In the genomic region with DNA sequence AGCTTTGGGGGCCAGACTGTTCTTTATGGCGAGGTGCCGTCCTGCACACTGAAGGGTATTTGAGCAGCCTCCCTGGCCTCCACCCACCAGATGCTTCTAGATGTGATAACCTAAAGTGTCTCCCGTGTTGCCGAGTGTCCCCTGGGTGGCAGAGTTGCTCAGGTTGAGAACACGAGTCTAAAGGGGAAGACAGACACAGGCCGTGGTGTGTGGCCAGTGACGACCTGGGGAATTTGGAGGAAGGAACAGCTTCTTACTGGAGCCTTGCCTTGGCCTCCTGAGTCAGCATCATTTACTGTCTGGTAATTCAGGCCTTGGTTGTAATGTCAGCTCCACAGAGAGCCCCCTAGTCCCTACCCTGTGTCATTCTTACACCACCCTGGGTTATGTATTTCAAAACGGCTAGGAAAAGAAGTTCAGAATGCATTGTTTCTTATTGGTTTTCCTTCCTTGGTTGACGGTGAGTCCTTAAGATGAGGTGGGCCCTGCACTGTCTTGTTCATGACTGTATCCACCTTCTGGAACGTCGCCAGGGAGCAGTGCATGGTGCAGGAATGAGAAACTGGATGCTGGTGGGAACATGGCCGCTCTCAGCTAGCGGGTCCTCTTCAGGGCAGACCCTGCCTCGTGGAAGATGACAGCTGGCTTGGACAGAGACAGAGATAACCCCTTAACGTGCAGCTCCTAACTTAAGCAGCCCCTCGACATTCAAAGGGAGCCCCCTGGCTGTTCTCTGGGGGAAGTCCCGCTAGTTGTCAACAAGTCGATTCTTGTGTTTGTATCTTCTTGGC, we compare ENCODE assay signal across 12 cellular contexts. TPM values are rescaled to one million over a fixed set of nuclear protein-coding genes. Genes with fewer than 3 reads are reported as not detected.
DNase-seq lines count a peak whose midpoint lies in the region; ATAC-seq, FAIRE-seq and TF ChIP-seq lines count a peak whose summit lies in the region.
"Had no signal": no experiment of that assay in that cellular context is flagged by ENCODE, and none has a peak within 500 bp of the region (broad histone marks: within the 10 kb centered on the region; RNA-seq: fewer than 3 reads in every experiment).

No MANE protein-coding gene starts in this region.

- H3K79me2 ChIP-seq in K562 (ENCODE audit: control insufficient read depth, insufficient read depth, low read length): peaks cover 4% of the 10 kb centered on the region; the same call in 2 of the 3 replicates

- H3K4me2 ChIP-seq in K562 (ENCODE audit: insufficient read depth, low read length): no peak overlapping the region
- H3K4me2 ChIP-seq: smooth muscle cell had no signal

- in situ Hi-C loops in K562 (cut with MboI): no loop called here

- H3K27me3 ChIP-seq in GM06990 (replicated peaks; ENCODE audit: control insufficient read depth, insufficient read depth, low read length) (no peaks in the 10 kb centered on the region), K562 (ENCODE audit: control insufficient read depth in 2 of 2, insufficient read depth in 2 of 2, low read length in 2 of 2) (no peaks in the 10 kb centered on the region)

- no TSS peak for BruUV-seq in K562 (replicated peaks; lab: Mats Ljungman, UMichigan)

- peak; percentile 43 for DNase-seq in GM06990 (ENCODE audit: extremely low read depth, insufficient read length)
- DNase-seq in K562 (ENCODE audit: extremely low read depth in 1 of 4, low spot score in 3 of 4): peak in 2 of 4 experiments; percentile 48 to 72
- peak; percentile 35 to 36 for DNase-seq in memory B cell (ENCODE audit: low spot score in 2 of 2)
- DNase-seq in caudate nucleus (lab: John Stamatoyannopoulos, UW): no peak
- no peak for DNase-seq in HPDE6-E6E7 (ENCODE audit: extremely low spot score)
- DNase-seq in NCI-H2029 (lab: John Stamatoyannopoulos, UW): no peak
- DNase-seq: activated naive CD4-positive, alpha-beta T cell treated with anti-CD3 and anti-CD28 coated beads, Interleukin-2, amount 50 U/mL, for 16 hours; SHP77 treated with DMSO at 0.1 percent for 48 hours had no signal

- no peaks in the 10 kb centered on the region for H3K9me3 ChIP-seq in K562 (replicated peaks; ENCODE audit: control insufficient read depth, insufficient read depth, low read depth, low read length)

- peak; percentile 72 for ATAC-seq in HG03108 (IDR thresholded peaks at IDR 0.05; ENCODE audit: unreplicated experiment)
- peak; percentile 95 for ATAC-seq in K562
- ATAC-seq in memory B cell (ENCODE audit: low read depth): peak; percentile 77
- no peak for ATAC-seq in GM18867 (IDR thresholded peaks at IDR 0.05; ENCODE audit: unreplicated experiment)

- H3K36me3 ChIP-seq in GM06990 (ENCODE audit: control insufficient read depth, insufficient read depth, low read length) (peaks cover 18% of the 10 kb centered on the region), K562 (ENCODE audit: control insufficient read depth, insufficient read depth, low read length) (peaks cover 79% of the 10 kb centered on the region)

- no peaks in the 10 kb centered on the region for H3K27me3 Mint-ChIP-seq in memory B cell

- H3K27ac Mint-ChIP-seq in memory B cell: peak overlapping the region; percentile 58

- H3K4me1 Mint-ChIP-seq in memory B cell: peaks cover 32% of the 10 kb centered on the region

- H3K4me3 Mint-ChIP-seq in memory B cell: no peak overlapping the region

- TF ChIP-seq CTCF in GM06990 (IDR thresholded peaks at IDR 0.05; ENCODE audit: insufficient read depth, low read length, poor library complexity, severe bottlenecking): no peak
- TF ChIP-seq CTCF in K562 (IDR thresholded peaks at IDR 0.05 in 2 of 3, conservative IDR thresholded peaks at IDR 0.05 in 1 of 3; ENCODE audit: insufficient read depth in 2 of 3, low read depth in 1 of 3, low read length in 3 of 3): peak; percentile 41 to 60 (median 57); a peak in 5 of 6 replicates

- no peak for TF ChIP-seq EP300 in K562 (IDR thresholded peaks at IDR 0.05; ENCODE audit: low read length)

- H3K36me3 Mint-ChIP-seq in memory B cell: peaks cover 26% of the 10 kb centered on the region

- H3K27ac ChIP-seq in K562 (ENCODE audit: extremely low read depth, low read depth, low read length): no peak overlapping the region
- no peak overlapping the region for H3K27ac ChIP-seq in caudate nucleus (ENCODE audit: low read depth, low read length)
- H3K27ac ChIP-seq: HL-60 had no signal

- TF ChIP-seq POLR2A in K562 (conservative IDR thresholded peaks at IDR 0.05): no peak

- peak overlapping the region in 1 of 2 experiments; percentile 67; a peak in 1 of 4 replicates for H3K9ac ChIP-seq in K562 (ENCODE audit: insufficient read depth in 1 of 2, low read depth in 2 of 2, low read length in 2 of 2)

- WGBS in K562 (ENCODE audit: insufficient coverage, low coverage, missing lambda C conversion rate): 68% methylated on average over 18 of the region's 18 CpGs

- peaks cover 0 to 3% of the 10 kb centered on the region in 2 experiments; a peak in 2 of 5 replicates for H3K4me1 ChIP-seq in K562 (replicated peaks in 1 of 2; ENCODE audit: control insufficient read depth in 2 of 2, insufficient read depth in 2 of 2, low read length in 2 of 2)

- CTCF ChIA-PET in K562 (lab: Yijun Ruan, JAX; ENCODE audit: low intra/inter-chr PET ratio): interaction anchor here (0.6 kb wide), 1 partner anchor 63 kb away, joined by 3 read pairs; no protein-coding TSS in a partner anchor

- H3K4me3 ChIP-seq in GM06990 (replicated peaks; ENCODE audit: low read depth, low read length): no peak overlapping the region
- no peak overlapping the region for H3K4me3 ChIP-seq in K562
- H3K4me3 ChIP-seq: smooth muscle cell had no signal

- POLR2A ChIA-PET in K562 (lab: Yijun Ruan, JAX): interaction anchor here (0.5 to 0.7 kb wide), 2 partner anchors 14 to 20 kb away, joined by 3 to 4 read pairs; no protein-coding TSS in a partner anchor

- H3K9me1 ChIP-seq in K562 (ENCODE audit: control insufficient read depth, insufficient read depth, low read length): peaks cover 15% of the 10 kb centered on the region

- H2AFZ ChIP-seq in K562 (ENCODE audit: low read depth, low read length): no peak overlapping the region

- H3K9me3 Mint-ChIP-seq in memory B cell: no peaks in the 10 kb centered on the region

- intact Hi-C loops in K562 (cut with micrococcal nuclease): loop anchor here (1.0 kb wide), 1 partner anchor 63 kb away; no protein-coding TSS in a partner anchor

- peak; percentile 84 for FAIRE-seq in K562 (lab: Jason Lieb, UNC)

- 0 out of 2 replicates have a peak, but pooled peaks cover 3% of the 10 kb centered on the region for H4K20me1 ChIP-seq in K562 (replicated peaks; ENCODE audit: control insufficient read depth, insufficient read depth, low read length)

- peak in 1 of 2 experiments; percentile 62; a peak in 2 of 4 replicates for TF ChIP-seq RAD21 in K562 (CRISPR knock-in tag; conservative IDR thresholded peaks at IDR 0.05 in 1 of 2, IDR thresholded peaks at IDR 0.05 in 1 of 2)

TF ChIP-seq in K562, 482 proteins besides CTCF, POLR2A, EP300 and RAD21 (continues in another document):
- TF ChIP-seq, protein P1, sequence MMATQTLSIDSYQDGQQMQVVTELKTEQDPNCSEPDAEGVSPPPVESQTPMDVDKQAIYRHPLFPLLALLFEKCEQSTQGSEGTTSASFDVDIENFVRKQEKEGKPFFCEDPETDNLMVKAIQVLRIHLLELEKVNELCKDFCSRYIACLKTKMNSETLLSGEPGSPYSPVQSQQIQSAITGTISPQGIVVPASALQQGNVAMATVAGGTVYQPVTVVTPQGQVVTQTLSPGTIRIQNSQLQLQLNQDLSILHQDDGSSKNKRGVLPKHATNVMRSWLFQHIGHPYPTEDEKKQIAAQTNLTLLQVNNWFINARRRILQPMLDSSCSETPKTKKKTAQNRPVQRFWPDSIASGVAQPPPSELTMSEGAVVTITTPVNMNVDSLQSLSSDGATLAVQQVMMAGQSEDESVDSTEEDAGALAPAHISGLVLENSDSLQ (IDR thresholded peaks at IDR 0.05): no peak
- TF ChIP-seq ZNF561 (CRISPR knock-in tag; conservative IDR thresholded peaks at IDR 0.05): no peak

RNA-seq across cellular contexts. Expression of a gene that starts 7.1 kb away (rescaled TPM):
- 134 and 224 TPM in 2 replicates for total RNA-seq in K562 (2011; cell fraction: chromatin; rRNA removed; ENCODE audit: low replicate concordance)
- 88.7 and 97.6 TPM in 2 replicates for total RNA-seq in K562 (2011; cell fraction: nucleolus; rRNA removed)
- total RNA-seq in K562 (2011; cell fraction: nucleoplasm; rRNA removed): 90.3 and 105 TPM in 2 replicates
- total RNA-seq in K562 (2014; rRNA removed) (12.0 and 13.6 TPM in 2 replicates), K562 (2014; rRNA removed; fragmentation: Illumina TruSeq; extraction: Trizol) (8.2 and 9.9 TPM in 2 replicates), K562 (2015; rRNA removed; fragmentation: Illumina TruSeq; extraction: Trizol) (14.2 and 14.3 TPM in 2 replicates), K562 (2021) (34.2 and 34.6 TPM in 2 replicates)
- polyA plus RNA-seq in K562 (2011; rRNA removed) (19.3 and 21.6 TPM in 2 replicates), K562 (2014; fragmentation: Illumina TruSeq; extraction: Trizol) (18.9 and 20.7 TPM in 2 replicates), K562 (2014; fragmentation: Nextera tagmentation; extraction: Ambion mirVana) (under 1 TPM; 0.51 to 0.66 TPM), K562 (2014; rRNA removed) (29.5 and 30.6 TPM in 2 replicates)
- polyA plus RNA-seq in K562 (2011; cell fraction: cytosol; rRNA removed): 12.3 and 15.1 TPM in 2 replicates
- 88.5 and 135 TPM in 2 replicates for polyA plus RNA-seq in K562 (2011; cell fraction: nucleus; rRNA removed)
- 22.5 and 27.9 TPM in 2 replicates for polyA plus RNA-seq in K562 (2012)
- 16.0 and 16.9 TPM in 2 replicates for polyA minus RNA-seq in K562 (2011; rRNA and poly(A)+ RNA removed)
- 10.8 and 18.7 TPM in 2 replicates for polyA minus RNA-seq in K562 (2011; cell fraction: cytosol; rRNA and poly(A)+ RNA removed)
- 37.4 and 46.9 TPM in 2 replicates for polyA minus RNA-seq in K562 (2011; cell fraction: nucleus; rRNA and poly(A)+ RNA removed)

RNA-seq across cellular contexts. Expression of a gene that starts 52.5 kb away (rescaled TPM):
- 16.8 and 60.7 TPM in 2 replicates for total RNA-seq in K562 (2011; cell fraction: chromatin; rRNA removed; ENCODE audit: low replicate concordance)
- total RNA-seq in K562 (2011; cell fraction: nucleolus; rRNA removed): 53.0 and 74.2 TPM in 2 replicates
- total RNA-seq in K562 (2011; cell fraction: nucleoplasm; rRNA removed): 25.8 and 31.3 TPM in 2 replicates
- total RNA-seq in K562 (2014; rRNA removed) (23.4 and 29.5 TPM in 2 replicates), K562 (2014; rRNA removed; fragmentation: Illumina TruSeq; extraction: Trizol) (10.7 and 11.0 TPM in 2 replicates), K562 (2015; rRNA removed; fragmentation: Illumina TruSeq; extraction: Trizol) (11.9 and 12.1 TPM in 2 replicates), K562 (2021) (27.6 and 29.0 TPM in 2 replicates)
- polyA plus RNA-seq in K562 (2011; rRNA removed) (7.2 and 9.9 TPM in 2 replicates), K562 (2014; fragmentation: Illumina TruSeq; extraction: Trizol) (12.3 and 13.4 TPM in 2 replicates), K562 (2014; fragmentation: Nextera tagmentation; extraction: Ambion mirVana) (1 to 10 TPM; 1.4 to 5.0 TPM), K562 (2014; rRNA removed) (20.9 and 22.0 TPM in 2 replicates)
- 10.5 and 59.1 TPM in 2 replicates for polyA plus RNA-seq in K562 (2011; cell fraction: cytosol; rRNA removed)
- 4.8 and 12.6 TPM in 2 replicates for polyA plus RNA-seq in K562 (2011; cell fraction: nucleus; rRNA removed)
- 15.6 and 20.7 TPM in 2 replicates for polyA plus RNA-seq in K562 (2012)
- polyA minus RNA-seq in K562 (2011; rRNA and poly(A)+ RNA removed): 3.2 and 7.2 TPM in 2 replicates
- 8.0 and 13.6 TPM in 2 replicates for polyA minus RNA-seq in K562 (2011; cell fraction: cytosol; rRNA and poly(A)+ RNA removed)
- polyA minus RNA-seq in K562 (2011; cell fraction: nucleus; rRNA and poly(A)+ RNA removed): 12.3 and 14.5 TPM in 2 replicates

Comparison
In these comparisons a context has a peak if more than half of its experiments do, and no peak if none do; other contexts are left out.
1. DNase-seq: peak in GM06990 (single experiment) and memory B cell (2 of 2); none in caudate nucleus (0 of 61), HPDE6-E6E7 (single experiment) and NCI-H2029 (single experiment).